Comparison of ENCODE assay signal across 30 cellular contexts in genomic region chr7:135958173-135958572, GRCh38.
"Had no signal": no experiment of that assay in that cellular context is flagged by ENCODE, and none has a peak within 500 bp of the region (broad histone marks: within the 10 kb centered on the region; RNA-seq: fewer than 3 reads in every experiment).

No MANE protein-coding gene starts in this region.

- ATAC-seq: activated CD4-positive, alpha-beta T cell treated with anti-CD3 and anti-CD28 coated beads for 36 hours; activated CD8-positive, alpha-beta memory T cell treated with anti-CD3 and anti-CD28 coated beads, Interleukin-2, amount 10 ng/mL, durations not matched to agents 7 days and 5 days; activated CD8-positive, alpha-beta T cell treated with anti-CD3 and anti-CD28 coated beads, Interleukin-2, amount 10 ng/mL, durations not matched to agents 7 days and 5 days; activated naive CD8-positive, alpha-beta T cell treated with anti-CD3 and anti-CD28 coated beads, Interleukin-2, amount 50 U/mL, for 24 hours; body of pancreas; esophagus mucosa had no signal

- H3K9me3 Mint-ChIP-seq: activated CD4-positive, alpha-beta memory T cell treated with anti-CD3 and anti-CD28 coated beads for 36 hours; activated CD4-positive, alpha-beta T cell treated with anti-CD3 and anti-CD28 coated beads, Interleukin-2, amount 10 ng/mL, durations not matched to agents 24 days and 14 days; activated naive CD4-positive, alpha-beta T cell treated with anti-CD3 and anti-CD28 coated beads for 36 hours; activated naive CD4-positive, alpha-beta T cell treated with anti-CD3 and anti-CD28 coated beads, Interleukin-2, amount 50 U/mL, for 24 hours; activated naive CD8-positive, alpha-beta T cell treated with anti-CD3 and anti-CD28 coated beads for 36 hours; activated naive CD8-positive, alpha-beta T cell treated with anti-CD3 and anti-CD28 coated beads, Interleukin-2, amount 50 U/mL, for 24 hours; activated T-helper 1 cell treated with anti-CD3 and anti-CD28 coated beads, Interleukin-12 subunit alpha, Interleukin-12 subunit beta, Interleukin-2, Interleukin-4 antibody, amounts not matched to agents 30 ng/mL and 10 ng/mL and 1 ng/mL, durations not matched to agents 14 hours and 24 hours and 36 hours; activated T-helper 2 cell treated with anti-CD3 and anti-CD28 coated beads, Interferon-gamma antibody, Interleukin-2, Interleukin-4, amounts not matched to agents 10 μg/mL and 5 μg/mL and 100 μg/mL, durations not matched to agents 14 hours and 24 hours and 36 hours; central memory CD8-positive, alpha-beta T cell; dendritic cell treated with granulocyte-macrophage colony-stimulating factor and Interleukin-4, amounts not matched to agents 40 ng/mL and 50 ng/mL, for 4 days; endodermal cell had no signal

- H3K4me3 Mint-ChIP-seq: activated CD4-positive, alpha-beta memory T cell treated with anti-CD3 and anti-CD28 coated beads for 36 hours; activated CD4-positive, alpha-beta T cell treated with anti-CD3 and anti-CD28 coated beads for 36 hours; activated CD4-positive, alpha-beta T cell treated with anti-CD3 and anti-CD28 coated beads, Interleukin-2, amount 10 ng/mL, durations not matched to agents 24 days and 14 days; activated CD8-positive, alpha-beta memory T cell treated with anti-CD3 and anti-CD28 coated beads, Interleukin-2, amount 10 ng/mL, durations not matched to agents 7 days and 5 days; activated CD8-positive, alpha-beta T cell treated with anti-CD3 and anti-CD28 coated beads, Interleukin-2, amount 10 ng/mL, durations not matched to agents 7 days and 5 days; activated naive CD4-positive, alpha-beta T cell treated with anti-CD3 and anti-CD28 coated beads for 36 hours; activated naive CD4-positive, alpha-beta T cell treated with anti-CD3 and anti-CD28 coated beads, Interleukin-2, amount 50 U/mL, for 24 hours; activated naive CD8-positive, alpha-beta T cell treated with anti-CD3 and anti-CD28 coated beads for 36 hours; activated naive CD8-positive, alpha-beta T cell treated with anti-CD3 and anti-CD28 coated beads, Interleukin-2, amount 50 U/mL, for 24 hours; activated T-helper 1 cell treated with anti-CD3 and anti-CD28 coated beads, Interleukin-12 subunit alpha, Interleukin-12 subunit beta, Interleukin-2, Interleukin-4 antibody, amounts not matched to agents 30 ng/mL and 10 ng/mL and 1 ng/mL, durations not matched to agents 14 hours and 24 hours and 36 hours; central memory CD8-positive, alpha-beta T cell; dendritic cell treated with granulocyte-macrophage colony-stimulating factor and Interleukin-4, amounts not matched to agents 40 ng/mL and 50 ng/mL, for 4 days; endodermal cell had no signal

- H3K27me3 Mint-ChIP-seq: activated CD4-positive, alpha-beta memory T cell treated with anti-CD3 and anti-CD28 coated beads for 36 hours; activated CD4-positive, alpha-beta T cell treated with anti-CD3 and anti-CD28 coated beads for 36 hours; activated CD4-positive, alpha-beta T cell treated with anti-CD3 and anti-CD28 coated beads, Interleukin-2, amount 10 ng/mL, durations not matched to agents 24 days and 14 days; activated CD8-positive, alpha-beta memory T cell treated with anti-CD3 and anti-CD28 coated beads, Interleukin-2, amount 10 ng/mL, durations not matched to agents 7 days and 5 days; activated naive CD4-positive, alpha-beta T cell treated with anti-CD3 and anti-CD28 coated beads, Interleukin-2, amount 50 U/mL, for 24 hours; activated naive CD8-positive, alpha-beta T cell treated with anti-CD3 and anti-CD28 coated beads for 36 hours; activated naive CD8-positive, alpha-beta T cell treated with anti-CD3 and anti-CD28 coated beads, Interleukin-2, amount 50 U/mL, for 24 hours; central memory CD8-positive, alpha-beta T cell; dendritic cell treated with granulocyte-macrophage colony-stimulating factor and Interleukin-4, amounts not matched to agents 40 ng/mL and 50 ng/mL, for 4 days had no signal

- H3K27ac ChIP-seq: adrenal gland, body of pancreas, coronary artery, dorsolateral prefrontal cortex had no signal

- H3K9me3 ChIP-seq: adrenal gland, body of pancreas had no signal

- H3K4me3 ChIP-seq: adrenal gland, body of pancreas, coronary artery, dorsolateral prefrontal cortex had no signal

- H3K27ac Mint-ChIP-seq: activated CD4-positive, alpha-beta memory T cell treated with anti-CD3 and anti-CD28 coated beads for 36 hours; activated CD4-positive, alpha-beta T cell treated with anti-CD3 and anti-CD28 coated beads for 36 hours; activated CD4-positive, alpha-beta T cell treated with anti-CD3 and anti-CD28 coated beads, Interleukin-2, amount 10 ng/mL, durations not matched to agents 24 days and 14 days; activated CD8-positive, alpha-beta memory T cell treated with anti-CD3 and anti-CD28 coated beads, Interleukin-2, amount 10 ng/mL, durations not matched to agents 7 days and 5 days; activated CD8-positive, alpha-beta T cell treated with anti-CD3 and anti-CD28 coated beads, Interleukin-2, amount 10 ng/mL, durations not matched to agents 7 days and 5 days; activated naive CD4-positive, alpha-beta T cell treated with anti-CD3 and anti-CD28 coated beads for 36 hours; activated naive CD8-positive, alpha-beta T cell treated with anti-CD3 and anti-CD28 coated beads for 36 hours; activated naive CD8-positive, alpha-beta T cell treated with anti-CD3 and anti-CD28 coated beads, Interleukin-2, amount 50 U/mL, for 24 hours; activated T-helper 1 cell treated with anti-CD3 and anti-CD28 coated beads, Interleukin-12 subunit alpha, Interleukin-12 subunit beta, Interleukin-2, Interleukin-4 antibody, amounts not matched to agents 30 ng/mL and 10 ng/mL and 1 ng/mL, durations not matched to agents 14 hours and 24 hours and 36 hours; activated T-helper 2 cell treated with anti-CD3 and anti-CD28 coated beads, Interferon-gamma antibody, Interleukin-2, Interleukin-4, amounts not matched to agents 10 μg/mL and 5 μg/mL and 100 μg/mL, durations not matched to agents 14 hours and 24 hours and 36 hours; dendritic cell treated with granulocyte-macrophage colony-stimulating factor and Interleukin-4, amounts not matched to agents 40 ng/mL and 50 ng/mL, for 4 days had no signal

- H3K36me3 ChIP-seq: adrenal gland had no signal

- H3K27me3 ChIP-seq: adrenal gland, body of pancreas, dorsolateral prefrontal cortex had no signal

- DNase-seq: activated CD4-positive, alpha-beta memory T cell treated with anti-CD3 and anti-CD28 coated beads for 36 hours; activated CD4-positive, alpha-beta T cell treated with anti-CD3 and anti-CD28 coated beads for 36 hours; activated CD4-positive, alpha-beta T cell treated with anti-CD3 and anti-CD28 coated beads, Interleukin-2, amount 10 ng/mL, durations not matched to agents 24 days and 14 days; activated CD4-positive, CD25-positive, alpha-beta regulatory T cell; activated CD4-positive, CD25-positive, alpha-beta regulatory T cell treated with anti-CD3 and anti-CD28 coated beads, Interleukin-2, amount 50 U/mL, for 72 hours; activated CD8-positive, alpha-beta memory T cell treated with anti-CD3 and anti-CD28 coated beads, Interleukin-2, amount 10 ng/mL, durations not matched to agents 7 days and 5 days; activated CD8-positive, alpha-beta memory T cell treated with anti-CD3 and anti-CD28 coated beads, Interleukin-2, amount 50 U/mL, for 4 hours; activated CD8-positive, alpha-beta T cell treated with anti-CD3 and anti-CD28 coated beads, Interleukin-2, amount 10 ng/mL, durations not matched to agents 7 days and 5 days; activated effector memory CD4-positive, alpha-beta T cell treated with anti-CD3 and anti-CD28 coated beads, Interleukin-2, amount 50 U/mL, for 16 hours; activated naive CD4-positive, alpha-beta T cell treated with anti-CD3 and anti-CD28 coated beads for 36 hours; activated naive CD8-positive, alpha-beta T cell treated with anti-CD3 and anti-CD28 coated beads for 36 hours; activated naive CD8-positive, alpha-beta T cell treated with anti-CD3 and anti-CD28 coated beads, Interleukin-2, amount 50 U/mL, for 24 hours; activated T-cell treated with anti-CD3 and anti-CD28 coated beads, Interleukin-2, amount 50 U/mL, for 1 hour; activated T-cell treated with anti-CD3 and anti-CD28 coated beads, Interleukin-2, amount 50 U/mL, for 48 hours; adrenal gland; amygdala; aorta; body of pancreas; dorsolateral prefrontal cortex; effector memory CD4-positive, alpha-beta T cell; endodermal cell; foreskin fibroblast; T-helper 2 cell had no signal
